ENCODE assay signal across 11 cellular contexts in genomic region chrX:46375831-46376230, GRCh38.
"Had no signal": no experiment of that assay in that cellular context is flagged by ENCODE, and none has a peak within 500 bp of the region (broad histone marks: within the 10 kb centered on the region; RNA-seq: fewer than 3 reads in every experiment).

No MANE protein-coding gene starts in this region.

- H3K27ac Mint-ChIP-seq: activated CD8-positive, alpha-beta T cell treated with anti-CD3 and anti-CD28 coated beads, Interleukin-2, amount 10 ng/mL, durations not matched to agents 7 days and 5 days; activated T-helper 2 cell treated with anti-CD3 and anti-CD28 coated beads, Interferon-gamma antibody, Interleukin-2, Interleukin-4, amounts not matched to agents 10 μg/mL and 5 μg/mL and 100 μg/mL, durations not matched to agents 14 hours and 24 hours and 36 hours had no signal

- H3K36me3 ChIP-seq: esophagus squamous epithelium, heart right ventricle, pancreas, thyroid gland, vagina had no signal

- H3K4me3 Mint-ChIP-seq: activated CD8-positive, alpha-beta T cell treated with anti-CD3 and anti-CD28 coated beads, Interleukin-2, amount 10 ng/mL, durations not matched to agents 7 days and 5 days; neural crest cell had no signal

- H3K27me3 ChIP-seq: esophagus squamous epithelium, thyroid gland, vagina had no signal

- H3K36me3 Mint-ChIP-seq: activated naive CD4-positive, alpha-beta T cell treated with anti-CD3 and anti-CD28 coated beads, Interleukin-2, amount 50 U/mL, for 72 hours had no signal

- H3K4me1 ChIP-seq: esophagus squamous epithelium, heart right ventricle, pancreas, thyroid gland, vagina had no signal

- H3K27ac ChIP-seq: heart right ventricle, pancreas, thyroid gland, vagina had no signal

- H3K9me3 Mint-ChIP-seq: activated naive CD4-positive, alpha-beta T cell treated with anti-CD3 and anti-CD28 coated beads, Interleukin-2, amount 50 U/mL, for 72 hours; activated T-helper 2 cell treated with anti-CD3 and anti-CD28 coated beads, Interferon-gamma antibody, Interleukin-2, Interleukin-4, amounts not matched to agents 10 μg/mL and 5 μg/mL and 100 μg/mL, durations not matched to agents 14 hours and 24 hours and 36 hours had no signal

- DNase-seq: esophagus squamous epithelium, heart right ventricle, kidney, left ventricle myocardium superior had no signal

- H3K4me3 ChIP-seq: esophagus squamous epithelium, heart right ventricle, pancreas, thyroid gland, vagina had no signal

- H3K9me3 ChIP-seq: esophagus squamous epithelium, heart right ventricle, pancreas, thyroid gland, vagina had no signal

- ATAC-seq: activated CD8-positive, alpha-beta T cell treated with anti-CD3 and anti-CD28 coated beads, Interleukin-2, amount 10 ng/mL, durations not matched to agents 7 days and 5 days had no signal
